ENCODE assay signal across 8 cellular contexts in the genomic region with DNA sequence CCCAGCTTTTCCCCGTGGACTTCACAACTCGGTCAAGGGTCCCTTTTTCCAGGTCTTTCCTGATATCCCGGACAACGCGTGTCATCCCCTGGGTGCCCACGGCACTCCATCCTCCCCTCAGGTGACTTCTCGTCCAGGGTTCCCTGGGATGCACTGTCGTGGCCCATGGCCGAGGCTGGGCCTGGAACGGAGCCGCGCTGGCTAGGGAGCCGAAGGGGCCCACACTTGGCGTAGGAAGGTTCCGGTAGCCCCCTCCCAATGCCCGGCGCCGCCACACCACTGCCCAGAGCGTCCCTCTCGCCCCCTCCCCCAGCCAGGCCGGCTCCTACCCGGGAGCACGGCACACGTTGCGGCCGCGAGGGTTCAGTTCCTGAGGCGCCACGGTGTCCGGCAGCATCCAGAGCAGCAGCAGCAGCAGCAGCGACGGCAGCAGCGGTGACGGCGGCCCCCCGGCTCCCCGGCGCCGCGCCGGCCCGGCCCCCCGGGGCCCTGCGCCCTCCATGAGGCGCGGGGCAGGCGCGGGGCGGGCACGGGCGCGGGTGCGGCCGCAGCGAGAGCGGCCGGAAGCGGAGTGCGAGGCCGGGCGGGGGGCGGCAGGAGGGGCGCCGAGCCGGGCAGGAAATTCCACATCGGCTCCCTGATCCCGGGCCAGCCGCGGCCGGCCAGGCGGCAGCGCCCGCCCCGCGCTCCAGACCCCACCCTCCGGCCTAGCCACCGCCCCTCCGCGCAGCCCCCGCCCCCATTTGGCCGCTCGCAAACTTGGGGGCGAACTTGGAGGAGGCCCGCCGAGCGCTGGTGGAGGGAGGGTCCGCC. TPM values are rescaled to one million over a fixed set of nuclear protein-coding genes. Genes with fewer than 3 reads are reported as not detected.
A peak's percentile ranks its signal among the peaks of the same experiment; 100 is the strongest.
DNase-seq lines count a peak whose midpoint lies in the region; ATAC-seq, FAIRE-seq and TF ChIP-seq lines count a peak whose summit lies in the region.

A gene with protein sequence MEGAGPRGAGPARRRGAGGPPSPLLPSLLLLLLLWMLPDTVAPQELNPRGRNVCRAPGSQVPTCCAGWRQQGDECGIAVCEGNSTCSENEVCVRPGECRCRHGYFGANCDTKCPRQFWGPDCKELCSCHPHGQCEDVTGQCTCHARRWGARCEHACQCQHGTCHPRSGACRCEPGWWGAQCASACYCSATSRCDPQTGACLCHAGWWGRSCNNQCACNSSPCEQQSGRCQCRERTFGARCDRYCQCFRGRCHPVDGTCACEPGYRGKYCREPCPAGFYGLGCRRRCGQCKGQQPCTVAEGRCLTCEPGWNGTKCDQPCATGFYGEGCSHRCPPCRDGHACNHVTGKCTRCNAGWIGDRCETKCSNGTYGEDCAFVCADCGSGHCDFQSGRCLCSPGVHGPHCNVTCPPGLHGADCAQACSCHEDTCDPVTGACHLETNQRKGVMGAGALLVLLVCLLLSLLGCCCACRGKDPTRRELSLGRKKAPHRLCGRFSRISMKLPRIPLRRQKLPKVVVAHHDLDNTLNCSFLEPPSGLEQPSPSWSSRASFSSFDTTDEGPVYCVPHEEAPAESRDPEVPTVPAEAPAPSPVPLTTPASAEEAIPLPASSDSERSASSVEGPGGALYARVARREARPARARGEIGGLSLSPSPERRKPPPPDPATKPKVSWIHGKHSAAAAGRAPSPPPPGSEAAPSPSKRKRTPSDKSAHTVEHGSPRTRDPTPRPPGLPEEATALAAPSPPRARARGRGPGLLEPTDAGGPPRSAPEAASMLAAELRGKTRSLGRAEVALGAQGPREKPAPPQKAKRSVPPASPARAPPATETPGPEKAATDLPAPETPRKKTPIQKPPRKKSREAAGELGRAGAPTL (minus strand): TSS at position 573 of the 813 bp plus-strand sequence. CDS start 71 bp downstream, at position 502.

- no peak within 1 kb of the TSS for H3K27ac ChIP-seq in H1 (ENCODE audit: low read depth, low read length)
- H3K27ac ChIP-seq in vagina: peak within 1 kb of the TSS; percentile 93

- no peak for TF ChIP-seq CTCF in H1 (IDR thresholded peaks at IDR 0.05; ENCODE audit: control extremely low read depth in 1 of 3, insufficient read depth in 1 of 3, low read depth in 1 of 3, low read length in 3 of 3)
- no peak for TF ChIP-seq CTCF in mucosa of descending colon (IDR thresholded peaks at IDR 0.05)
- TF ChIP-seq CTCF in vagina (IDR thresholded peaks at IDR 0.05): no peak

- peaks cover 18 to 65% (median 52%) of the 10 kb centered on the region in 4 experiments for H3K27me3 ChIP-seq in H1 (replicated peaks in 1 of 4; ENCODE audit: control insufficient read depth in 3 of 4, extremely low read depth in 1 of 4, insufficient read depth in 3 of 4, low read length in 3 of 4)
- no peaks in the 10 kb centered on the region for H3K27me3 ChIP-seq in vagina

- FAIRE-seq in H1 (lab: Jason Lieb, UNC): no peak

- H3K4ac ChIP-seq in H1 (replicated peaks; ENCODE audit: insufficient read length, low read depth, low read length): peak within 1 kb of the TSS; percentile 83

- peaks cover 17% of the 10 kb centered on the region; the same call in 1 of the 2 replicates for H3K23me2 ChIP-seq in H1 (ENCODE audit: low read depth, low read length)

- H3K4me1 ChIP-seq in H1 (replicated peaks in 1 of 4; ENCODE audit: control insufficient read depth in 3 of 4, insufficient read depth in 4 of 4, low read length in 3 of 4): peaks cover 0 to 15% (median 6%) of the 10 kb centered on the region in 4 experiments; a peak in 5 of 7 replicates
- H3K4me1 ChIP-seq in mucosa of descending colon (ENCODE audit: low read depth): peaks cover 13% of the 10 kb centered on the region
- peaks cover 55% of the 10 kb centered on the region for H3K4me1 ChIP-seq in vagina

- DNase-seq in COLO829 (ENCODE audit: low spot score) (peak; percentile 63), NCI-H2227 (lab: John Stamatoyannopoulos, UW; ENCODE audit: unreplicated experiment) (peak; percentile 73), H1 (ENCODE audit: low read depth in 1 of 2, low spot score in 2 of 2) (peak in 1 of 2 experiments; percentile 62), mucosa of descending colon (peak; percentile 33 to 49 (median 49)), vagina (ENCODE audit: extremely low spot score in 2 of 2) (no peak), GM19238 (ENCODE audit: insufficient read length, low spot score) (no peak), NCI-H446 (lab: John Stamatoyannopoulos, UW) (no peak)

- H2AFZ ChIP-seq in H1 (ENCODE audit: low read length): peak within 1 kb of the TSS; percentile 8; the same call in 1 of the 2 replicates

- peak within 1 kb of the TSS; percentile 62 for H3K18ac ChIP-seq in H1 (ENCODE audit: extremely low read depth, low read length)

- peak within 1 kb of the TSS; percentile 32; the same call in 1 of the 2 replicates for H2BK20ac ChIP-seq in H1 (ENCODE audit: low read length)

- POLR2A ChIA-PET in H1 (lab: Charles Lee; ENCODE audit: partially characterized antibody): interaction anchor here (1.5 kb wide), 2 partner anchors 11 to 42 kb away, joined by 4 read pairs; no protein-coding TSS in a partner anchor

- WGBS in H1 (ENCODE audit: extremely low coverage in 1 of 2, insufficient coverage in 1 of 2, insufficient read length in 1 of 2, insufficient replicate concordance in 2 of 2, low coverage in 1 of 2, low lambda C conversion rate in 2 of 2, missing lambda C conversion rate in 1 of 2), 2 experiments: 4% methylated on average over 42 of the region's 87 CpGs; no CpG with 5 or more reads in 1 of the 2 experiments

- H4K20me1 ChIP-seq in H1 (replicated peaks in 1 of 2; ENCODE audit: control insufficient read depth in 1 of 2, insufficient read depth in 2 of 2, low read length in 2 of 2): peaks cover 11 to 28% of the 10 kb centered on the region in 2 experiments

- H4K91ac ChIP-seq in H1 (replicated peaks; ENCODE audit: insufficient read length, low read length): peak within 1 kb of the TSS; percentile 63

- peak; percentile 36 for ATAC-seq in mucosa of descending colon
- ATAC-seq in GM19455 (IDR thresholded peaks at IDR 0.05; ENCODE audit: unreplicated experiment): no peak

- H4K5ac ChIP-seq in H1 (ENCODE audit: insufficient read length, low read depth, low read length): peak within 1 kb of the TSS; percentile 7

- H3K56ac ChIP-seq in H1 (replicated peaks; ENCODE audit: insufficient read length, low read depth, low read length): no peak within 1 kb of the TSS

- H3K79me1 ChIP-seq in H1 (ENCODE audit: low read depth, low read length): peaks cover 2% of the 10 kb centered on the region; the same call in 1 of the 2 replicates

- H3K9me3 ChIP-seq in H1 (ENCODE audit: insufficient read depth in 2 of 2, low read depth in 1 of 2, low read length in 1 of 2): no peaks in the 10 kb centered on the region
- no peaks in the 10 kb centered on the region for H3K9me3 ChIP-seq in mucosa of descending colon
- no peaks in the 10 kb centered on the region for H3K9me3 ChIP-seq in vagina

- H2BK120ac ChIP-seq in H1 (replicated peaks; ENCODE audit: low read depth, low read length): no peak within 1 kb of the TSS

- TF ChIP-seq RAD21 in H1 (IDR thresholded peaks at IDR 0.05 in 1 of 2, conservative IDR thresholded peaks at IDR 0.05 in 1 of 2; ENCODE audit: low read depth in 2 of 2, low read length in 2 of 2): no peak

- peak within 1 kb of the TSS in 3 of 4 experiments; percentile 8 to 82 (median 42); a peak in 5 of 7 replicates for H3K9ac ChIP-seq in H1 (replicated peaks in 1 of 4; ENCODE audit: extremely low read depth in 1 of 4, low read depth in 3 of 4, low read length in 3 of 4)

- H2BK15ac ChIP-seq in H1 (ENCODE audit: low read length): no peak within 1 kb of the TSS

- H3K4me3 ChIP-seq in H1 (ENCODE audit: extremely low read depth in 1 of 4, insufficient read depth in 2 of 4, low read depth in 3 of 4, low read length in 4 of 4) (peak within 1 kb of the TSS; percentile 50 to 78 (median 56)), mucosa of descending colon (peak within 1 kb of the TSS; percentile 6), vagina (peak within 1 kb of the TSS; percentile 54 to 60)

- TF ChIP-seq POLR2A in H1 (IDR thresholded peaks at IDR 0.05; ENCODE audit: control extremely low read depth in 1 of 2, low read depth in 2 of 2, low read length in 2 of 2) (no peak), vagina (IDR thresholded peaks at IDR 0.05) (peak in 1 of 2 donors; percentile 17)

- H4K8ac ChIP-seq in H1 (ENCODE audit: extremely low read depth, insufficient read depth, low read length): peak within 1 kb of the TSS; percentile 78

- 0 out of 2 replicates have a peak within 1 kb of the TSS, but pooled peaks have one; percentile 50 for H2BK12ac ChIP-seq in H1 (ENCODE audit: low read depth, low read length)

- H3K14ac ChIP-seq in H1 (ENCODE audit: insufficient read length): no peak within 1 kb of the TSS

- H3K36me3 ChIP-seq in H1 (ENCODE audit: control insufficient read depth in 2 of 4, insufficient read depth in 4 of 4, low read length in 3 of 4) (peaks cover 0 to 3% (median 0%) of the 10 kb centered on the region in 4 experiments; a peak in 1 of 8 replicates), mucosa of descending colon (ENCODE audit: low read depth) (no peaks in the 10 kb centered on the region), vagina (no peaks in the 10 kb centered on the region)

- H3K23ac ChIP-seq in H1 (ENCODE audit: insufficient read length): no peak within 1 kb of the TSS

- no peak; a peak in 1 of 3 replicates for TF ChIP-seq EP300 in H1 (IDR thresholded peaks at IDR 0.05; ENCODE audit: borderline replicate concordance in 1 of 2, low read depth in 2 of 2, low read length in 2 of 2)

- intact Hi-C loops in mucosa of descending colon (cut with DNase I, micrococcal nuclease) (no loop called here), vagina (cut with DNase I) (no loop called here)

- no peaks in the 10 kb centered on the region for H3K79me2 ChIP-seq in H1 (ENCODE audit: control insufficient read depth in 1 of 2, insufficient read depth in 2 of 2, low read length in 2 of 2)

- CTCF ChIA-PET in H1 (lab: Charles Lee; ENCODE audit: partially characterized antibody): interaction anchor here (2.7 to 4.2 kb wide), 2 partner anchors 9 to 17 kb away, joined by 7 to 47 read pairs; no protein-coding TSS in a partner anchor

- H2AK5ac ChIP-seq in H1 (ENCODE audit: low read depth, low read length): no peak within 1 kb of the TSS

- H3K4me2 ChIP-seq in H1 (ENCODE audit: insufficient read depth in 1 of 2, low read depth in 2 of 2, low read length in 2 of 2): peak within 1 kb of the TSS; percentile 86 to 90

- H2BK5ac ChIP-seq in H1 (ENCODE audit: low read depth, low read length): no peak within 1 kb of the TSS

TF ChIP-seq in H1, 55 proteins besides CTCF, POLR2A, EP300 and RAD21 (continues in another document):
- TF ChIP-seq KDM4A (IDR thresholded peaks at IDR 0.05; ENCODE audit: low read depth, low read length, severe bottlenecking): no peak

RNA-seq across cellular contexts. Expression of the gene that starts here (rescaled TPM):
- 9.8 and 10.0 TPM in 2 replicates for total RNA-seq in H1 (2021; fragmentation: NEBNext Ultra II Directional; extraction: Animal tissue kit (Norgen Biotek cat#: 25700))
- polyA plus RNA-seq in H1 (2011; rRNA removed): 4.2 and 7.1 TPM in 2 replicates
- polyA plus RNA-seq in H1 (2011; cell fraction: cytosol; rRNA removed): 4.9 TPM
- 11.9 TPM for polyA plus RNA-seq in H1 (2011; cell fraction: nucleus; rRNA removed)
- polyA plus RNA-seq in H1 (2012, experiment 1 of 2): 2.8 to 4.4 TPM (median 4.1 TPM) in 4 replicates
- polyA plus RNA-seq in H1 (2012, experiment 2 of 2): 2.8 TPM
- 13.3 TPM for polyA plus RNA-seq in H1 (2013, experiment 1 of 2)
- polyA plus RNA-seq in H1 (2013, experiment 2 of 2): 12.2 TPM
- 0.76 and 1.4 TPM in 2 replicates for polyA minus RNA-seq in H1 (2011; rRNA and poly(A)+ RNA removed)
- 4.8 TPM for polyA minus RNA-seq in H1 (2011; cell fraction: cytosol; rRNA and poly(A)+ RNA removed)
- polyA minus RNA-seq in H1 (2011; cell fraction: nucleus; rRNA and poly(A)+ RNA removed): 3.9 TPM
- total RNA-seq in mucosa of descending colon (1 to 10 TPM; 1.2 to 8.7 (median 3.0) TPM), vagina (32.2 TPM)

Comparison
In these comparisons a context has a peak if more than half of its experiments do, and no peak if none do; other contexts are left out.
1. DNase-seq: peak in COLO829 (single experiment), NCI-H2227 (single experiment) and mucosa of descending colon (3 of 3); none in vagina (0 of 2), GM19238 (single experiment) and NCI-H446 (0 of 2).
2. H3K4me3 ChIP-seq: peak in every context shown above with its lines; median percentile 57 in vagina; 56 in H1; 6 in mucosa of descending colon.